ENCODE assay signal across 2 cellular contexts in the genomic region with DNA sequence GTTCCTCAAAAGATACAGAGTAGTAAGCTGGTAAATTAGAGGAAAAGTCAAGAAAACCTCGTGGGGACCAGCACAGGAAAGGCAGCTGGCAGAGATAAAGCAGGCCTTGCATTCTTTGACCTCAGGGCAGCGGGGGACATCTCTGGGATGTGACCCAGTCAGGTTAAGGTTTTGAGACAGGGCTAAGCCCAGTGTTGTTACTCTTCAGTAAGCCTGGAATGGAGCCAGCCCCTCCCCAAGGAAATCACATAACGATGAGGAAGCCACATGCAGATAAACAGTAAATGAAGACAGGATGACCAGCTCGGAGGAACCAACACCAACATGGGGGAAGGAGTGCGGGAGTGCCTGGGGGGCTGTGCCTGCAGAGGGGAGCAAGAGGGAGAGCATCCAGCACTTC.
TF ChIP-seq lines count a peak whose summit lies in the region.

No MANE protein-coding gene starts in this region.

TF ChIP-seq in A549, 52 proteins besides CTCF, POLR2A, EP300 and RAD21 (continued from another document):
- TF ChIP-seq ZFP36 (IDR thresholded peaks at IDR 0.05; ENCODE audit: borderline replicate concordance, partially characterized antibody) = no peak
- no peak for TF ChIP-seq MAZ (IDR thresholded peaks at IDR 0.05; ENCODE audit: borderline replicate concordance, low read depth, low read length)
- no peak for TF ChIP-seq TP53 (CRISPR knock-in tag; IDR thresholded peaks at IDR 0.05)
- TF ChIP-seq FOXS1 (CRISPR knock-in tag; IDR thresholded peaks at IDR 0.05) = no peak
- TF ChIP-seq, protein P1, sequence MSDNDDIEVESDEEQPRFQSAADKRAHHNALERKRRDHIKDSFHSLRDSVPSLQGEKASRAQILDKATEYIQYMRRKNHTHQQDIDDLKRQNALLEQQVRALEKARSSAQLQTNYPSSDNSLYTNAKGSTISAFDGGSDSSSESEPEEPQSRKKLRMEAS (IDR thresholded peaks at IDR 0.05) = no peak
- TF ChIP-seq, protein P2, sequence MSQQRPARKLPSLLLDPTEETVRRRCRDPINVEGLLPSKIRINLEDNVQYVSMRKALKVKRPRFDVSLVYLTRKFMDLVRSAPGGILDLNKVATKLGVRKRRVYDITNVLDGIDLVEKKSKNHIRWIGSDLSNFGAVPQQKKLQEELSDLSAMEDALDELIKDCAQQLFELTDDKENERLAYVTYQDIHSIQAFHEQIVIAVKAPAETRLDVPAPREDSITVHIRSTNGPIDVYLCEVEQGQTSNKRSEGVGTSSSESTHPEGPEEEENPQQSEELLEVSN (IDR thresholded peaks at IDR 0.05; ENCODE audit: borderline replicate concordance, low read depth) = no peak
- TF ChIP-seq CEBPB (IDR thresholded peaks at IDR 0.05) = no peak
- TF ChIP-seq, protein P3, sequence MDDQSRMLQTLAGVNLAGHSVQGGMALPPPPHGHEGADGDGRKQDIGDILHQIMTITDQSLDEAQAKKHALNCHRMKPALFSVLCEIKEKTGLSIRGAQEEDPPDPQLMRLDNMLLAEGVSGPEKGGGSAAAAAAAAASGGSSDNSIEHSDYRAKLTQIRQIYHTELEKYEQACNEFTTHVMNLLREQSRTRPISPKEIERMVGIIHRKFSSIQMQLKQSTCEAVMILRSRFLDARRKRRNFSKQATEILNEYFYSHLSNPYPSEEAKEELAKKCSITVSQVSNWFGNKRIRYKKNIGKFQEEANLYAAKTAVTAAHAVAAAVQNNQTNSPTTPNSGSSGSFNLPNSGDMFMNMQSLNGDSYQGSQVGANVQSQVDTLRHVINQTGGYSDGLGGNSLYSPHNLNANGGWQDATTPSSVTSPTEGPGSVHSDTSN (IDR thresholded peaks at IDR 0.05) = no peak
- no peak for TF ChIP-seq ZC3H11A (IDR thresholded peaks at IDR 0.05)
- no peak for TF ChIP-seq NPAS2 (CRISPR knock-in tag; IDR thresholded peaks at IDR 0.05; ENCODE audit: borderline replicate concordance)

TF ChIP-seq in IMR-90, 13 proteins besides CTCF, POLR2A, EP300 and RAD21:
- TF ChIP-seq, protein P4, sequence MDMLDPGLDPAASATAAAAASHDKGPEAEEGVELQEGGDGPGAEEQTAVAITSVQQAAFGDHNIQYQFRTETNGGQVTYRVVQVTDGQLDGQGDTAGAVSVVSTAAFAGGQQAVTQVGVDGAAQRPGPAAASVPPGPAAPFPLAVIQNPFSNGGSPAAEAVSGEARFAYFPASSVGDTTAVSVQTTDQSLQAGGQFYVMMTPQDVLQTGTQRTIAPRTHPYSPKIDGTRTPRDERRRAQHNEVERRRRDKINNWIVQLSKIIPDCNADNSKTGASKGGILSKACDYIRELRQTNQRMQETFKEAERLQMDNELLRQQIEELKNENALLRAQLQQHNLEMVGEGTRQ (IDR thresholded peaks at IDR 0.05; ENCODE audit: low read depth, low read length) = no peak
- TF ChIP-seq FOS (IDR thresholded peaks at IDR 0.05; ENCODE audit: low read depth, low read length) (no peak), MAFK (IDR thresholded peaks at IDR 0.05; ENCODE audit: low read depth, low read length) (no peak), CHD1 (IDR thresholded peaks at IDR 0.05; ENCODE audit: low read depth, low read length) (no peak), NFE2L2 (IDR thresholded peaks at IDR 0.05; ENCODE audit: low read depth, low read length) (no peak), MAZ (IDR thresholded peaks at IDR 0.05; ENCODE audit: borderline replicate concordance, low read depth, low read length) (no peak), BHLHE40 (IDR thresholded peaks at IDR 0.05; ENCODE audit: low read depth, low read length) (no peak), MXI1 (IDR thresholded peaks at IDR 0.05; ENCODE audit: borderline replicate concordance, low read depth, low read length) (no peak), RCOR1 (IDR thresholded peaks at IDR 0.05; ENCODE audit: insufficient replicate concordance, low read length) (no peak)
- TF ChIP-seq, protein P5, sequence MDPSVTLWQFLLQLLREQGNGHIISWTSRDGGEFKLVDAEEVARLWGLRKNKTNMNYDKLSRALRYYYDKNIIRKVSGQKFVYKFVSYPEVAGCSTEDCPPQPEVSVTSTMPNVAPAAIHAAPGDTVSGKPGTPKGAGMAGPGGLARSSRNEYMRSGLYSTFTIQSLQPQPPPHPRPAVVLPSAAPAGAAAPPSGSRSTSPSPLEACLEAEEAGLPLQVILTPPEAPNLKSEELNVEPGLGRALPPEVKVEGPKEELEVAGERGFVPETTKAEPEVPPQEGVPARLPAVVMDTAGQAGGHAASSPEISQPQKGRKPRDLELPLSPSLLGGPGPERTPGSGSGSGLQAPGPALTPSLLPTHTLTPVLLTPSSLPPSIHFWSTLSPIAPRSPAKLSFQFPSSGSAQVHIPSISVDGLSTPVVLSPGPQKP (IDR thresholded peaks at IDR 0.05; ENCODE audit: borderline replicate concordance, low read depth, low read length) = no peak
